In the genomic region with DNA sequence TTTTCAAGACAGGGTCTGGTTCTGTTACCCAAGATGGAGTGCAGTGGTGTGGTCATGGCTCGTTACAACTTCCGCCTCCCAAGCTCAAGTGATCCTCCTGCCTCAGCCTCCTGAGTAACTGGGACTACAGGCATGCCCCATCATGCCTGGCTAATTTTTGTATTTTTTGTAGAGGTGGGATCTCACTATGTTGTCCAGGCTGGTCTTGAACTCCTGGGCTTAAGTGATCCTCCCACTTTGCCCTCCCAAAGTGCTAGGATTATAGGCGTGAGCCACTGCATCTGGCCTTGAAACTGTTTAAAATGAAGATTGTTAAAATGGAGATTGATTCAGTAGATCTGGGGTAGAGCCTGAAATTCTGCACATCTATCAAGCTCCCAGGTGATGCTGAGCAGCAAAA, we compare ENCODE assay signal across 14 cellular contexts. TPM values are rescaled to one million over a fixed set of nuclear protein-coding genes. Genes with fewer than 3 reads are reported as not detected.
"Had no signal": no experiment of that assay in that cellular context is flagged by ENCODE, and none has a peak within 500 bp of the region (broad histone marks: within the 10 kb centered on the region; RNA-seq: fewer than 3 reads in every experiment).

No MANE protein-coding gene starts in this region.

RNA-seq across cellular contexts. Expression of gene GAST, which starts 11.3 kb away (rescaled TPM):
- total RNA-seq: subcutaneous adipose tissue, suprapubic skin, temporal lobe, testis, thoracic aorta, thyroid gland, tibial nerve, transverse colon, upper lobe of left lung, upper lobe of right lung, ureter, urinary bladder, uterus, vagina had no signal
- polyA plus RNA-seq: urinary bladder had no signal

RNA-seq across cellular contexts. Expression of gene HAP1, which starts 33.6 kb away (rescaled TPM):
- total RNA-seq: subcutaneous adipose tissue, urinary bladder had no signal
